Comparison of ENCODE assay signal across 13 cellular contexts in genomic region chr12:12909995-12910391, GRCh38. TPM values are rescaled to one million over a fixed set of nuclear protein-coding genes. Genes with fewer than 3 reads are reported as not detected.
DNase-seq lines count a peak whose midpoint lies in the region; ATAC-seq, FAIRE-seq and TF ChIP-seq lines count a peak whose summit lies in the region.
"Had no signal": no experiment of that assay in that cellular context is flagged by ENCODE, and none has a peak within 500 bp of the region (broad histone marks: within the 10 kb centered on the region; RNA-seq: fewer than 3 reads in every experiment).

No MANE protein-coding gene starts in this region.

- H3K9me3 Mint-ChIP-seq in activated T-helper 2 cell treated with anti-CD3 and anti-CD28 coated beads, Interferon-gamma antibody, Interleukin-2, Interleukin-4, amounts not matched to agents 10 μg/mL and 5 μg/mL and 100 μg/mL, durations not matched to agents 14 hours and 24 hours and 36 hours: no peaks in the 10 kb centered on the region
- H3K9me3 Mint-ChIP-seq: activated naive CD4-positive, alpha-beta T cell treated with anti-CD3 and anti-CD28 coated beads for 36 hours had no signal

- peak overlapping the region; percentile 34 to 60; a peak in 4 of 6 replicates for H3K27ac ChIP-seq in A549

- H3K4me3 Mint-ChIP-seq in activated T-helper 2 cell treated with anti-CD3 and anti-CD28 coated beads, Interferon-gamma antibody, Interleukin-2, Interleukin-4, amounts not matched to agents 10 μg/mL and 5 μg/mL and 100 μg/mL, durations not matched to agents 14 hours and 24 hours and 36 hours (ENCODE audit: low read depth): no peak overlapping the region
- H3K4me3 Mint-ChIP-seq: activated naive CD4-positive, alpha-beta T cell treated with anti-CD3 and anti-CD28 coated beads for 36 hours had no signal

- H3K9me3 ChIP-seq in A549 (no peaks in the 10 kb centered on the region), mucosa of descending colon (no peaks in the 10 kb centered on the region)

- H3K4me1 ChIP-seq in A549: peaks cover 52% of the 10 kb centered on the region
- H3K4me1 ChIP-seq in mucosa of descending colon (ENCODE audit: low read depth): peaks cover 15% of the 10 kb centered on the region

- H3K4me2 ChIP-seq in A549: peak overlapping the region; percentile 7

- ATAC-seq in A549: peak in 1 of 2 experiments; percentile 15; a peak in 3 of 6 replicates
- peak; percentile 63 for ATAC-seq in mucosa of descending colon
- ATAC-seq in HG03565 (IDR thresholded peaks at IDR 0.05; ENCODE audit: unreplicated experiment): no peak
- ATAC-seq in GM21825 (IDR thresholded peaks at IDR 0.05; ENCODE audit: unreplicated experiment): no peak

- FAIRE-seq in A549 (lab: Jason Lieb, UNC) (no peak), endometrium (lab: Jason Lieb, UNC) (peak; percentile 35)

- CTCF ChIA-PET in A549 (lab: Yijun Ruan, JAX): interaction anchor here (0.9 to 1.6 kb wide), 4 partner anchors 19 to 98 kb away, joined by 3 to 6 read pairs (median 4); partner anchors contain the start of gene GPRC5A

- TF ChIP-seq CTCF in A549 (IDR thresholded peaks at IDR 0.05): no peak
- no peak for TF ChIP-seq CTCF in mucosa of descending colon (IDR thresholded peaks at IDR 0.05)

- TF ChIP-seq RAD21 in A549 (conservative IDR thresholded peaks at IDR 0.05 in 1 of 2, IDR thresholded peaks at IDR 0.05 in 1 of 2): no peak

- no peak for TF ChIP-seq EP300 in A549 (IDR thresholded peaks at IDR 0.05)

- H3K4me3 ChIP-seq in A549: no peak overlapping the region
- H3K4me3 ChIP-seq in mucosa of descending colon: no peak overlapping the region

- H3K27ac Mint-ChIP-seq in activated T-helper 2 cell treated with anti-CD3 and anti-CD28 coated beads, Interferon-gamma antibody, Interleukin-2, Interleukin-4, amounts not matched to agents 10 μg/mL and 5 μg/mL and 100 μg/mL, durations not matched to agents 14 hours and 24 hours and 36 hours: no peak overlapping the region

- intact Hi-C loops in mucosa of descending colon (cut with DNase I, micrococcal nuclease): loop anchor here in 1 of 2 donors (10.0 kb wide), 1 partner anchor 315 kb away; no protein-coding TSS in a partner anchor
- intact Hi-C loops in activated T-helper 2 cell treated with anti-CD3 and anti-CD28 coated beads, Interferon-gamma antibody, Interleukin-2, Interleukin-4, amounts not matched to agents 10 μg/mL and 5 μg/mL and 100 μg/mL, durations not matched to agents 14 hours and 24 hours and 36 hours (cut with micrococcal nuclease): no loop called here

- POLR2A ChIA-PET in A549 (lab: Yijun Ruan, JAX): interaction anchor here (0.8 kb wide), 1 partner anchor 19 kb away, joined by 3 read pairs; the partner anchor contains the start of gene GPRC5A

- peaks cover 16% of the 10 kb centered on the region for H3K4me1 Mint-ChIP-seq in activated T-helper 2 cell treated with anti-CD3 and anti-CD28 coated beads, Interferon-gamma antibody, Interleukin-2, Interleukin-4, amounts not matched to agents 10 μg/mL and 5 μg/mL and 100 μg/mL, durations not matched to agents 14 hours and 24 hours and 36 hours (ENCODE audit: low read depth)

- no peak for TF ChIP-seq POLR2A in A549 (IDR thresholded peaks at IDR 0.05; ENCODE audit: low read length)

- peaks cover 2% of the 10 kb centered on the region for H3K27me3 Mint-ChIP-seq in activated T-helper 2 cell treated with anti-CD3 and anti-CD28 coated beads, Interferon-gamma antibody, Interleukin-2, Interleukin-4, amounts not matched to agents 10 μg/mL and 5 μg/mL and 100 μg/mL, durations not matched to agents 14 hours and 24 hours and 36 hours (ENCODE audit: low read depth)

- H3K36me3 ChIP-seq in mucosa of descending colon (ENCODE audit: low read depth): no peaks in the 10 kb centered on the region

- H3K36me3 Mint-ChIP-seq in activated T-helper 2 cell treated with anti-CD3 and anti-CD28 coated beads, Interferon-gamma antibody, Interleukin-2, Interleukin-4, amounts not matched to agents 10 μg/mL and 5 μg/mL and 100 μg/mL, durations not matched to agents 14 hours and 24 hours and 36 hours (ENCODE audit: low read depth): no peaks in the 10 kb centered on the region

- 73% methylated on average over 4 of the region's 4 CpGs for WGBS in A549 (ENCODE audit: missing lambda C conversion rate)

- DNase-seq in A549 (ENCODE audit: low read depth in 1 of 2, low spot score in 1 of 2) (peak in 1 of 2 experiments; percentile 54), MV-4-11 (lab: John Stamatoyannopoulos, UW) (peak; percentile 25), mucosa of descending colon (no peak), retina (no peak)
- no peak for DNase-seq in activated T-helper 2 cell treated with anti-CD3 and anti-CD28 coated beads, Interferon-gamma antibody, Interleukin-2, Interleukin-4, amounts not matched to agents 10 μg/mL and 5 μg/mL and 100 μg/mL, durations not matched to agents 14 hours and 24 hours and 36 hours (ENCODE audit: low spot score)
- DNase-seq: activated naive CD4-positive, alpha-beta T cell treated with anti-CD3 and anti-CD28 coated beads for 36 hours; GDM1; KG1; NCI-H2227 treated with DMSO at 0.1 percent for 48 hours had no signal

TF ChIP-seq in A549, 52 proteins besides CTCF, POLR2A, EP300 and RAD21:
- TF ChIP-seq ZSCAN20 (CRISPR knock-in tag; IDR thresholded peaks at IDR 0.05): no peak

RNA-seq across cellular contexts. Expression of gene GPRC5A, which starts 18.6 kb away (rescaled TPM):
- polyA plus RNA-seq in A549 (2011; rRNA removed) (296 and 321 TPM in 2 replicates), A549 (2017; fragmentation: RNase III; extraction: RNeasy Plus Mini Kit Qiagen cat#74134 plus additional on column Dnase treatment) (173 to 207 TPM (median 197 TPM) in 3 replicates)
- 275 and 331 TPM in 2 replicates for polyA plus RNA-seq in A549 (2012; cell fraction: cytosol; rRNA removed)
- polyA plus RNA-seq in A549 (2012; cell fraction: nucleus; rRNA removed): 582 and 654 TPM in 2 replicates
- polyA minus RNA-seq in A549 (2011; rRNA and poly(A)+ RNA removed): 913 and 975 TPM in 2 replicates
- total RNA-seq in mucosa of descending colon: 100 to 1,000 TPM; 136 to 326 (median 320) TPM
- not detected in 2 replicates for total RNA-seq in activated T-helper 2 cell treated with anti-CD3 and anti-CD28 coated beads, Interferon-gamma antibody, Interleukin-2, Interleukin-4, amounts not matched to agents 10 μg/mL and 5 μg/mL and 100 μg/mL, durations not matched to agents 14 hours and 24 hours and 36 hours

RNA-seq across cellular contexts. Expression of gene GPRC5D, which starts 42.0 kb away (rescaled TPM):
- polyA plus RNA-seq in A549 (2011; rRNA removed) (not detected in 2 replicates), A549 (2017; fragmentation: RNase III; extraction: RNeasy Plus Mini Kit Qiagen cat#74134 plus additional on column Dnase treatment) (not detected in 3 replicates)
- 0.04 TPM in 1 of 2 replicates, not detected in the other for polyA plus RNA-seq in A549 (2012; cell fraction: cytosol; rRNA removed)
- polyA plus RNA-seq in A549 (2012; cell fraction: nucleus; rRNA removed): 0.23 TPM in 2 replicates
- not detected in 2 replicates for polyA minus RNA-seq in A549 (2011; rRNA and poly(A)+ RNA removed)
- total RNA-seq in mucosa of descending colon: not detected
- total RNA-seq in activated T-helper 2 cell treated with anti-CD3 and anti-CD28 coated beads, Interferon-gamma antibody, Interleukin-2, Interleukin-4, amounts not matched to agents 10 μg/mL and 5 μg/mL and 100 μg/mL, durations not matched to agents 14 hours and 24 hours and 36 hours: not detected in 2 replicates
- total RNA-seq: activated naive CD4-positive, alpha-beta T cell treated with anti-CD3 and anti-CD28 coated beads for 36 hours had no signal
- polyA plus RNA-seq: neural cell had no signal

Comparison
In these comparisons a context has a peak if more than half of its experiments do, and no peak if none do; other contexts are left out.
1. RNA of gene GPRC5A, which starts 18.6 kb away (total RNA-seq): 136 to 326 TPM in mucosa of descending colon; not detected in activated T-helper 2 cell treated with anti-CD3 and anti-CD28 coated beads, Interferon-gamma antibody, Interleukin-2, Interleukin-4, amounts not matched to agents 10 μg/mL and 5 μg/mL and 100 μg/mL, durations not matched to agents 14 hours and 24 hours and 36 hours; every median in the first group is over 100 times any median in the second.